ENCODE assay signal across 20 cellular contexts in genomic region chr2:66982766-66983165, GRCh38.
DNase-seq lines count a peak whose midpoint lies in the region; ATAC-seq and TF ChIP-seq lines count a peak whose summit lies in the region.
"Had no signal": no experiment of that assay in that cellular context is flagged by ENCODE, and none has a peak within 500 bp of the region (broad histone marks: within the 10 kb centered on the region; RNA-seq: fewer than 3 reads in every experiment).

No MANE protein-coding gene starts in this region.

- H3K9me3 ChIP-seq in left lung (no peaks in the 10 kb centered on the region), SJCRH30 (replicated peaks) (no peaks in the 10 kb centered on the region)
- H3K9me3 ChIP-seq: suprapubic skin, vagina had no signal

- H3K27ac ChIP-seq in left lung (no peak overlapping the region), SJCRH30 (no peak overlapping the region)
- H3K27ac ChIP-seq: suprapubic skin, vagina had no signal

- H3K4me3 ChIP-seq in choroid plexus epithelial cell (ENCODE audit: low read depth, low read length) (no peak overlapping the region), left lung (no peak overlapping the region), SJCRH30 (no peak overlapping the region)
- H3K4me3 ChIP-seq: suprapubic skin, vagina had no signal

- TF ChIP-seq CTCF in choroid plexus epithelial cell (conservative IDR thresholded peaks at IDR 0.05; ENCODE audit: low read depth, low read length): peak; percentile 12
- no peak for TF ChIP-seq CTCF in left lung (IDR thresholded peaks at IDR 0.05)

- intact Hi-C loops in left lung (cut with DNase I): no loop called here

- peak; percentile 81 for ATAC-seq in left lung
- ATAC-seq: activated naive CD8-positive, alpha-beta T cell treated with anti-CD3 and anti-CD28 coated beads, Interleukin-2, amount 50 U/mL, for 24 hours; HCT116; stimulated activated effector memory CD8-positive, alpha-beta T cell treated with anti-CD3 and anti-CD28 coated beads, Interleukin-12 subunit alpha, Interleukin-12 subunit beta, amount 100 ng/mL, for 72 hours had no signal

- H3K36me3 ChIP-seq in left lung (no peaks in the 10 kb centered on the region), SJCRH30 (no peaks in the 10 kb centered on the region)
- H3K36me3 ChIP-seq: suprapubic skin, vagina had no signal

- DNase-seq in DMS53 (lab: John Stamatoyannopoulos, UW) (peak; percentile 49), M059J (ENCODE audit: low read depth) (peak; percentile 24), choroid plexus epithelial cell (ENCODE audit: low read depth) (peak; percentile 36), left lung (no peak), NCI-H2081 (lab: John Stamatoyannopoulos, UW) (no peak), SJCRH30 (no peak), AML-193 (lab: John Stamatoyannopoulos, UW) (no peak)
- no peak for DNase-seq in effector CD8-positive, alpha-beta T cell (lab: John Stamatoyannopoulos, UW)
- DNase-seq: activated CD4-positive, alpha-beta memory T cell treated with anti-CD3 and anti-CD28 coated beads, Interleukin-2, amount 10 ng/mL, durations not matched to agents 7 days and 5 days; activated effector memory CD4-positive, alpha-beta T cell treated with anti-CD3 and anti-CD28 coated beads, Interleukin-2, amount 50 U/mL, for 16 hours; activated naive CD8-positive, alpha-beta T cell treated with anti-CD3 and anti-CD28 coated beads, Interleukin-2, amount 50 U/mL, for 24 hours; immature natural killer cell; NCI-H510A treated with DMSO at 0.1 percent for 48 hours; RPMI8226; stimulated activated CD4-positive, alpha-beta T cell treated with anti-CD3 and anti-CD28 coated beads, Interleukin-2, amount 100 ng/mL, for 24 hours; T-helper 9 cell had no signal

- no peaks in the 10 kb centered on the region for H3K27me3 ChIP-seq in left lung
- no peaks in the 10 kb centered on the region for H3K27me3 ChIP-seq in SJCRH30
- H3K27me3 ChIP-seq: suprapubic skin, vagina had no signal

- H3K4me1 ChIP-seq in left lung: no peaks in the 10 kb centered on the region
- H3K4me1 ChIP-seq in SJCRH30: no peaks in the 10 kb centered on the region
- H3K4me1 ChIP-seq: suprapubic skin, vagina had no signal

Comparison
In these comparisons a context has a peak if more than half of its experiments do, and no peak if none do; other contexts are left out.
1. DNase-seq: peak in DMS53 (single experiment), M059J (single experiment) and choroid plexus epithelial cell (single experiment); none in left lung (0 of 2), NCI-H2081 (0 of 2), SJCRH30 (0 of 2), effector CD8-positive, alpha-beta T cell (single experiment) and AML-193 (0 of 2).